Comparison of ENCODE assay signal across 8 cellular contexts in genomic region chr9:34252670-34253459, GRCh38.
DNase-seq lines count a peak whose midpoint lies in the region; ATAC-seq, FAIRE-seq and TF ChIP-seq lines count a peak whose summit lies in the region.

No MANE protein-coding gene starts in this region.

- CTCF ChIA-PET in AG04449 (lab: Yijun Ruan, JAX): interaction anchor here (0.7 to 7.7 kb wide), 49 partner anchors 12 to 327 kb away, joined by 3 to 100 read pairs (median 5); partner anchors contain the start of genes DCAF12 and UBAP1
- CTCF ChIA-PET in activated CD4-positive, alpha-beta T cell treated with anti-CD3 and anti-CD28 coated beads for 36 hours (lab: Charles Lee): interaction anchor here (0.6 to 4.2 kb wide), 39 partner anchors 10 to 459 kb away, joined by 3 to 26 read pairs (median 4); partner anchors contain the start of genes DCAF12, MYORG and UBAP1

- intact Hi-C loops in activated CD4-positive, alpha-beta T cell treated with anti-CD3 and anti-CD28 coated beads for 36 hours (cut with DNase I, micrococcal nuclease): loop anchor here (1.0 to 5.0 kb wide), 6 partner anchors 74 to 178 kb away; partner anchors contain the start of genes DCAF12 (in 2 of the 2) and UBAP1 (in 2 of the 2)
- intact Hi-C loops in right lobe of liver (cut with DNase I): no loop called here

- no peak for FAIRE-seq in HTR-8/SVneo (lab: Jason Lieb, UNC)

- DNase-seq in AG04449 (ENCODE audit: low read depth, low spot score) (no peak), NCI-H146 treated with DMSO at 0.1 percent for 48 hours (lab: John Stamatoyannopoulos, UW; ENCODE audit: unreplicated experiment) (peak; percentile 29), right lobe of liver (peak; percentile 47 to 69 (median 65)), HTR-8/SVneo (ENCODE audit: insufficient read length, low spot score) (no peak)
- peak; percentile 82 for DNase-seq in activated CD4-positive, alpha-beta T cell treated with anti-CD3 and anti-CD28 coated beads for 36 hours
- peak in 2 of 3 donors; percentile 46 for DNase-seq in stimulated activated CD4-positive, alpha-beta T cell treated with anti-CD3 and anti-CD28 coated beads, TNF-alpha, amount 100 ng/mL, for 1 hour (ENCODE audit: low read depth in 3 of 3, low spot score in 1 of 3)

- H3K4me3 ChIP-seq in AG04449 (ENCODE audit: low read depth, low read length) (no peak overlapping the region), right lobe of liver (no peak overlapping the region)

- WGBS in right lobe of liver (ENCODE audit: insufficient coverage, low coverage, low lambda C conversion rate, missing lambda C conversion rate): 59% methylated on average over 7 of the region's 10 CpGs

- ATAC-seq in GM18861 (IDR thresholded peaks at IDR 0.05; ENCODE audit: unreplicated experiment): peak; percentile 53
- ATAC-seq in activated CD4-positive, alpha-beta T cell treated with anti-CD3 and anti-CD28 coated beads for 36 hours: peak; percentile 84
- ATAC-seq in right lobe of liver: peak; percentile 23 to 84 (median 66)

- peak overlapping the region; percentile 8 for H3K27ac Mint-ChIP-seq in activated CD4-positive, alpha-beta T cell treated with anti-CD3 and anti-CD28 coated beads for 36 hours

- no peaks in the 10 kb centered on the region for H3K9me3 Mint-ChIP-seq in activated CD4-positive, alpha-beta T cell treated with anti-CD3 and anti-CD28 coated beads for 36 hours (ENCODE audit: low read depth)

- H3K9me3 ChIP-seq in right lobe of liver: no peaks in the 10 kb centered on the region

- peaks cover 0 to 9% (median 0%) of the 10 kb centered on the region in 4 donors for H3K4me1 ChIP-seq in right lobe of liver

- no peaks in the 10 kb centered on the region for H3K27me3 ChIP-seq in right lobe of liver

- peaks cover 30% of the 10 kb centered on the region for H3K36me3 Mint-ChIP-seq in activated CD4-positive, alpha-beta T cell treated with anti-CD3 and anti-CD28 coated beads for 36 hours (ENCODE audit: low read depth)

- H3K27ac ChIP-seq in cingulate gyrus (ENCODE audit: low read depth, low read length) (peak overlapping the region; percentile 71), right lobe of liver (peak overlapping the region in 2 of 3 donors; percentile 23 to 34)

- TF ChIP-seq POLR2A in right lobe of liver (IDR thresholded peaks at IDR 0.05): no peak

- H3K4me1 Mint-ChIP-seq in activated CD4-positive, alpha-beta T cell treated with anti-CD3 and anti-CD28 coated beads for 36 hours: peaks cover 21% of the 10 kb centered on the region

- TF ChIP-seq CTCF in AG04449 (IDR thresholded peaks at IDR 0.05; ENCODE audit: insufficient read depth, low read length, missing control alignments) (peak; percentile 82), right lobe of liver (IDR thresholded peaks at IDR 0.05) (peak; percentile 18 to 96 (median 85))

- no peak overlapping the region for H3K4me3 Mint-ChIP-seq in activated CD4-positive, alpha-beta T cell treated with anti-CD3 and anti-CD28 coated beads for 36 hours

- POLR2A ChIA-PET in AG04449 (lab: Yijun Ruan, JAX): interaction anchor here (0.7 kb wide), 1 partner anchor 86 kb away, joined by 5 read pairs; no protein-coding TSS in a partner anchor
- POLR2A ChIA-PET in activated CD4-positive, alpha-beta T cell treated with anti-CD3 and anti-CD28 coated beads for 36 hours (lab: Charles Lee): interaction anchor here (0.5 kb wide), 1 partner anchor 81 kb away, joined by 3 read pairs; no protein-coding TSS in a partner anchor

- H3K27me3 Mint-ChIP-seq in activated CD4-positive, alpha-beta T cell treated with anti-CD3 and anti-CD28 coated beads for 36 hours: no peaks in the 10 kb centered on the region

- peaks cover 0 to 44% (median 23%) of the 10 kb centered on the region in 4 donors for H3K36me3 ChIP-seq in right lobe of liver

Comparison
In these comparisons a context has a peak if more than half of its experiments do, and no peak if none do; other contexts are left out.
1. DNase-seq: peak in NCI-H146 treated with DMSO at 0.1 percent for 48 hours (single experiment), activated CD4-positive, alpha-beta T cell treated with anti-CD3 and anti-CD28 coated beads for 36 hours (single experiment), right lobe of liver (3 of 3) and stimulated activated CD4-positive, alpha-beta T cell treated with anti-CD3 and anti-CD28 coated beads, TNF-alpha, amount 100 ng/mL, for 1 hour (2 of 3); none in AG04449 (single experiment) and HTR-8/SVneo (single experiment).
2. intact Hi-C loops: an anchor here in activated CD4-positive, alpha-beta T cell treated with anti-CD3 and anti-CD28 coated beads for 36 hours (1.0 to 5.0 kb wide); none called in right lobe of liver.
3. Peak in every context shown above with its lines, with median percentiles within 50 percentile points of each other: ATAC-seq.